ENCODE assay signal across 9 cellular contexts in the genomic region with DNA sequence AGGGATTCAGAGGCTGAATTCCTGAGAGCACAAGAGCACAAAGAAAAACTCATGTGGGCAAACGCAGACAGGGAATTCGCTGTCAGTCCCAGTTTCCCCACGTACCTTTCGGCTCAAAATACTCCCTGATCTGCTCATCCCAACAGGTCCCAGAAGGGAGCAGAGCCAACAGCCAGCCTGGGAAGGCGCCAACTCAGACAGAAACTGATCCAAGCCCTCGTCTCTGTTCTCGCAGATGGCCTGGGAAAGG.
A peak's percentile ranks its signal among the peaks of the same experiment; 100 is the strongest.
DNase-seq lines count a peak whose midpoint lies in the region; ATAC-seq and TF ChIP-seq lines count a peak whose summit lies in the region.
"Had no signal": no experiment of that assay in that cellular context is flagged by ENCODE, and none has a peak within 500 bp of the region (broad histone marks: within the 10 kb centered on the region; RNA-seq: fewer than 3 reads in every experiment).

No MANE protein-coding gene starts in this region.

- H3K9me3 ChIP-seq in HUES48 (ENCODE audit: control insufficient read depth, insufficient read depth, low read length), result peaks cover 9% of the 10 kb centered on the region

- H3K27me3 Mint-ChIP-seq in progenitor cell of endocrine pancreas, result peaks cover 57% of the 10 kb centered on the region
- H3K27me3 Mint-ChIP-seq in effector memory CD8-positive, alpha-beta T cell, result peaks cover 5 to 24% of the 10 kb centered on the region in 2 donors

- peak overlapping the region; percentile 69 for H3K27ac Mint-ChIP-seq in progenitor cell of endocrine pancreas
- H3K27ac Mint-ChIP-seq in effector memory CD8-positive, alpha-beta T cell, result no peak overlapping the region

- no peak overlapping the region for H3K9ac ChIP-seq in HUES48 (ENCODE audit: low read depth, low read length)

- DNase-seq in NCI-H82 (lab: John Stamatoyannopoulos, UW) (peak; percentile 91), epithelial cell of prostate (ENCODE audit: low read depth, low spot score) (no peak), progenitor cell of endocrine pancreas (ENCODE audit: low spot score, unreplicated experiment) (no peak)
- DNase-seq in effector memory CD8-positive, alpha-beta T cell, result no peak
- DNase-seq: activated CD4-positive, alpha-beta T cell treated with anti-CD3 and anti-CD28 coated beads for 4 hours; NCI-H1105 treated with DMSO at 0.1 percent for 48 hours had no signal

- no peak overlapping the region for H3K4me3 ChIP-seq in HUES48 (ENCODE audit: low read depth, low read length)

- ATAC-seq in GM21737 (IDR thresholded peaks at IDR 0.05; ENCODE audit: unreplicated experiment), result no peak
- ATAC-seq in effector memory CD8-positive, alpha-beta T cell (replicated peaks), result no peak
- ATAC-seq in HG03025 (IDR thresholded peaks at IDR 0.05; ENCODE audit: low FRiP score, unreplicated experiment), result no peak

- H3K36me3 Mint-ChIP-seq in progenitor cell of endocrine pancreas (ENCODE audit: insufficient read depth), result no peaks in the 10 kb centered on the region
- H3K36me3 Mint-ChIP-seq in effector memory CD8-positive, alpha-beta T cell (ENCODE audit: insufficient read depth), result no peaks in the 10 kb centered on the region

- H3K4me3 Mint-ChIP-seq in progenitor cell of endocrine pancreas (ENCODE audit: low read depth), result no peak overlapping the region
- no peak overlapping the region for H3K4me3 Mint-ChIP-seq in effector memory CD8-positive, alpha-beta T cell

- TF ChIP-seq CTCF in progenitor cell of endocrine pancreas (IDR thresholded peaks at IDR 0.05; ENCODE audit: unreplicated experiment), result no peak

- no peaks in the 10 kb centered on the region for H3K36me3 ChIP-seq in HUES48 (ENCODE audit: control insufficient read depth, insufficient read depth, low read length)

- H3K27ac ChIP-seq in HUES48 (ENCODE audit: low read depth, low read length) (peak overlapping the region; percentile 55), epithelial cell of prostate (peak overlapping the region; percentile 48)

- H3K4me1 ChIP-seq in HUES48 (ENCODE audit: control insufficient read depth, insufficient read depth, low read length), result peaks cover 12% of the 10 kb centered on the region

- peaks cover 71% of the 10 kb centered on the region for H3K27me3 ChIP-seq in HUES48 (ENCODE audit: control insufficient read depth, insufficient read depth, low read length)

- H3K9me3 Mint-ChIP-seq in progenitor cell of endocrine pancreas (ENCODE audit: low read depth), result no peaks in the 10 kb centered on the region
- H3K9me3 Mint-ChIP-seq in effector memory CD8-positive, alpha-beta T cell, result no peaks in the 10 kb centered on the region

- H3K4me1 Mint-ChIP-seq in progenitor cell of endocrine pancreas (ENCODE audit: low read depth), result peaks cover 21% of the 10 kb centered on the region
- H3K4me1 Mint-ChIP-seq in effector memory CD8-positive, alpha-beta T cell (ENCODE audit: low read depth in 2 of 2), result peaks cover 11 to 19% of the 10 kb centered on the region in 2 donors
